In genomic region chr9:114611516-114612271, GRCh38 we compare ENCODE assay signal across 8 cellular contexts. TPM values are rescaled to one million over a fixed set of nuclear protein-coding genes. Genes with fewer than 3 reads are reported as not detected.
DNase-seq lines count a peak whose midpoint lies in the region; ATAC-seq and TF ChIP-seq lines count a peak whose summit lies in the region.

No MANE protein-coding gene starts in this region.

- no peaks in the 10 kb centered on the region for H3K9me3 ChIP-seq in A673 (ENCODE audit: low read depth, low read length, poor library complexity, severe bottlenecking)
- H3K9me3 ChIP-seq in esophagus muscularis mucosa = peaks cover 0 to 3% (median 0%) of the 10 kb centered on the region in 4 donors
- no peaks in the 10 kb centered on the region for H3K9me3 ChIP-seq in muscle layer of duodenum (ENCODE audit: control insufficient read depth in 1 of 2, low read length in 2 of 2)
- H3K9me3 ChIP-seq in thyroid gland = no peaks in the 10 kb centered on the region

- H3K27me3 ChIP-seq in A673 (replicated peaks; ENCODE audit: insufficient read depth, low read depth, low read length, poor library complexity) = no peaks in the 10 kb centered on the region
- no peaks in the 10 kb centered on the region for H3K27me3 ChIP-seq in esophagus muscularis mucosa
- no peaks in the 10 kb centered on the region for H3K27me3 ChIP-seq in muscle layer of duodenum (ENCODE audit: low read depth, low read length)
- H3K27me3 ChIP-seq in thyroid gland = no peaks in the 10 kb centered on the region

- H3K4me1 ChIP-seq in A673 (ENCODE audit: insufficient read depth, low read length, poor library complexity, severe bottlenecking) = peaks cover 9% of the 10 kb centered on the region
- H3K4me1 ChIP-seq in esophagus muscularis mucosa = peaks cover 11 to 53% (median 42%) of the 10 kb centered on the region in 4 donors
- H3K4me1 ChIP-seq in muscle layer of duodenum (ENCODE audit: control insufficient read depth in 1 of 2, insufficient read depth in 2 of 2, low read length in 2 of 2) = peaks cover 4 to 18% of the 10 kb centered on the region in 2 donors
- H3K4me1 ChIP-seq in thyroid gland = peaks cover 25 to 39% of the 10 kb centered on the region in 2 donors

- in situ Hi-C loops in GM13977 (cut with MboI; ENCODE audit: low pct_unique_long_range_greater_than_20kb, low sequenced_read_pairs, unreplicated experiment) = no loop called here

- TF ChIP-seq POLR2A in esophagus muscularis mucosa (IDR thresholded peaks at IDR 0.05; ENCODE audit: low read depth) = no peak
- peak in 1 of 2 donors; percentile 61 for TF ChIP-seq POLR2A in thyroid gland (IDR thresholded peaks at IDR 0.05)

- H3K4me3 ChIP-seq in A673 (ENCODE audit: low read depth, low read length, poor library complexity, severe bottlenecking) = peak overlapping the region; percentile 60
- peak overlapping the region; percentile 61 to 86 (median 78) for H3K4me3 ChIP-seq in esophagus muscularis mucosa
- H3K4me3 ChIP-seq in muscle layer of duodenum (ENCODE audit: low read depth in 1 of 2, low read length in 2 of 2) = peak overlapping the region; percentile 76 to 86
- peak overlapping the region; percentile 29 to 71 (median 56) for H3K4me3 ChIP-seq in thyroid gland (replicated peaks in 1 of 3)

- POLR2A ChIA-PET in A673 (lab: Charles Lee; ENCODE audit: low non-redundant PET) = no interaction called here

- DNase-seq in A673 (ENCODE audit: low spot score) = peak; percentile 60
- peak; percentile 59 for DNase-seq in GM13977 (ENCODE audit: low spot score)
- peak; percentile 51 for DNase-seq in NCI-H226
- peak; percentile 62 for DNase-seq in activated CD8-positive, alpha-beta memory T cell treated with anti-CD3 and anti-CD28 coated beads, Interleukin-2, amount 50 U/mL, for 4 hours
- no peak for DNase-seq in esophagus muscularis mucosa (ENCODE audit: extremely low spot score)
- DNase-seq in thyroid gland = peak; percentile 57 to 58

- TF ChIP-seq EP300 in esophagus muscularis mucosa (IDR thresholded peaks at IDR 0.05) = no peak

- peak; percentile 42 for ATAC-seq in HG02885 (IDR thresholded peaks at IDR 0.05; ENCODE audit: poor library complexity, unreplicated experiment)

- CTCF ChIA-PET in A673 (lab: Charles Lee) = interaction anchor here (0.7 kb wide), 1 partner anchor 9 kb away, joined by 3 read pairs; no protein-coding TSS in a partner anchor

- intact Hi-C loops in A673 (cut with micrococcal nuclease; ENCODE audit: unreplicated experiment) (no loop called here), esophagus muscularis mucosa (cut with DNase I) (loop anchor here (10.0 kb wide), 1 partner anchor 107 kb away; the partner anchor contains the start of gene WHRN), thyroid gland (cut with DNase I) (no loop called here)

- TF ChIP-seq CTCF in A673 (conservative IDR thresholded peaks at IDR 0.05; ENCODE audit: low read depth, low read length) = no peak
- no peak for TF ChIP-seq CTCF in GM13977 (IDR thresholded peaks at IDR 0.05; ENCODE audit: extremely low read depth, insufficient read depth, missing control alignments)
- no peak for TF ChIP-seq CTCF in esophagus muscularis mucosa (IDR thresholded peaks at IDR 0.05)
- TF ChIP-seq CTCF in thyroid gland (IDR thresholded peaks at IDR 0.05) = no peak

- H3K36me3 ChIP-seq in A673 (ENCODE audit: insufficient read depth, low read length, poor library complexity, severe bottlenecking) = no peaks in the 10 kb centered on the region
- H3K36me3 ChIP-seq in esophagus muscularis mucosa = no peaks in the 10 kb centered on the region
- H3K36me3 ChIP-seq in muscle layer of duodenum (ENCODE audit: control insufficient read depth in 1 of 2, insufficient read depth in 2 of 2, low read length in 2 of 2) = no peaks in the 10 kb centered on the region
- H3K36me3 ChIP-seq in thyroid gland = no peaks in the 10 kb centered on the region

- H3K27ac ChIP-seq in A673 (ENCODE audit: low read depth, low read length, poor library complexity, severe bottlenecking) (peak overlapping the region; percentile 78), esophagus muscularis mucosa (replicated peaks in 1 of 4) (peak overlapping the region; percentile 86 to 95 (median 94)), muscle layer of duodenum (ENCODE audit: low read length) (peak overlapping the region; percentile 85), thyroid gland (peak overlapping the region; percentile 58 to 89 (median 85))

- BruUV-seq in A673 (replicated peaks; lab: Mats Ljungman, UMichigan) = no TSS peak

- WGBS in esophagus muscularis mucosa = 7% methylated on average over 15 of the region's 58 CpGs
- 26 to 61% methylated on average over 9 to 14 of the region's 58 CpGs for WGBS in thyroid gland, 2 donors

RNA-seq across cellular contexts. Expression of gene TMEM268, which starts 0.6 kb away (rescaled TPM):
- total RNA-seq in A673 (2021) (20.1 and 21.4 TPM in 2 replicates), esophagus muscularis mucosa (10 to 100 TPM in 2 of 4 donors, 1 to 10 TPM in 2; 7.8 to 17.9 (median 10.2) TPM), thyroid gland (10 to 100 TPM in 3 of 4 donors, 1 to 10 TPM in 1; 7.0 to 18.3 (median 13.0) TPM)

RNA-seq across cellular contexts. Expression of gene ATP6V1G1, which starts 24.1 kb away (rescaled TPM):
- 122 and 132 TPM in 2 replicates for total RNA-seq in A673 (2021)
- total RNA-seq in esophagus muscularis mucosa = 100 to 1,000 TPM in 2 of 4 donors, 10 to 100 TPM in 2; 88.0 to 135 (median 113) TPM
- 100 to 1,000 TPM; 193 to 223 (median 200) TPM for total RNA-seq in thyroid gland

RNA-seq across cellular contexts. Expression of gene TEX53, which starts 45.9 kb away (rescaled TPM):
- total RNA-seq in A673 (2021) (not detected in 2 replicates), esophagus muscularis mucosa (not detected), thyroid gland (not detected)
